8 cellular contexts compared by ENCODE assay signal in the genomic region with DNA sequence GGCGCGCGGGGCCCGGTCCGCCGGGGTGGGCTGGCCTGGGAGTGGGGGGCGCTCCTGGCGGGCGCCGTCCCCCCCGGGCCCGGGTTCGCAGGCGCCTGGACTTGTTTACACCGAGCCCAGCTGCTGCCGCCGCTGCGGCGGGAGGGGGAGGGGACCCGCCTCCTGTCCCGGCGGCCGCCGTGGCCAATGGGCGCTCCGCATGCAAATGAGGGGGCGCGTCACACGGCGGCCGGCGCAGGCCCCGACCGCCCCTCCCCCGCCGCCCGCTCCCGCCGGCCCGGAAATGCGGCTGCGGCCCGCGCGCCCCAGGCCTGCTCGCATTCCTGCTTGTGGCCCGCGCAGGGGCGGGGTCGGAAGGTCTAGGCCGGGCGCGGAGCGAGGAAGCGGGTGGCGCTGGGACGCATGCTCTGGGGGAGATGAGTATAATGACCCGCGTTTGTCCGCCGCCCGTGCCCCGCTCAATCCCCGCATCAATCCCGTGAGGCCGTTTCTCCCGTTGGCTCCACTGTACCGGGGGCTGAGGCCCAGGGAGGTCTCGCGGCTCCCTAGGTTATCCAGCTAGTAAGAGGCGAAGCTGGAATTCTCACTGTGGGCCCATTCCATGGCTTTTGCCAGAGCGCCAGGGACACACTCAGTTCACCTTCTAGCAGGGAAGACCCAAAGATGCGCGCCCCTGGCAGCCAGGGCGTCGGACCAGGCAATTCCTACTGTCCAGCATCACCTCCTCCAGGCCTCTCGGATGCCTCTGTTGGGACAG. TPM values are rescaled to one million over a fixed set of nuclear protein-coding genes. Genes with fewer than 3 reads are reported as not detected.
DNase-seq lines count a peak whose midpoint lies in the region; ATAC-seq and TF ChIP-seq lines count a peak whose summit lies in the region.

A gene with protein sequence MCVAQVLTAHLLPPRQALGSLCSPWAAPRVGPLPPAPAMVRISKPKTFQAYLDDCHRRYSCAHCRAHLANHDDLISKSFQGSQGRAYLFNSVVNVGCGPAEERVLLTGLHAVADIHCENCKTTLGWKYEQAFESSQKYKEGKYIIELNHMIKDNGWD (minus strand): TSS at position 109 of the 757 bp plus-strand sequence. CDS start 731 bp downstream, outside the sequence.

- peaks cover 10% of the 10 kb centered on the region for H3K4me1 ChIP-seq in mesodermal cell (ENCODE audit: control insufficient read depth, insufficient read depth, low read length, poor library complexity, severe bottlenecking)

- ATAC-seq in HG03460 (IDR thresholded peaks at IDR 0.05; ENCODE audit: unreplicated experiment) = peak; percentile 41

- H3K27ac ChIP-seq in mesodermal cell (ENCODE audit: low read depth, low read length, severe bottlenecking) = peak within 1 kb of the TSS; percentile 79

- peaks cover 19% of the 10 kb centered on the region for H3K9me3 Mint-ChIP-seq in endothelial cell (ENCODE audit: unreplicated experiment)

- DNase-seq in NCI-H1436 (lab: John Stamatoyannopoulos, UW) = peak; percentile 84
- no peak for DNase-seq in NCI-H1436 treated with DMSO at 0.1 percent for 48 hours (lab: John Stamatoyannopoulos, UW)
- DNase-seq in NK-92 treated with Interleukin-12 subunit alpha and Interleukin-12 subunit beta, amount 100 ng/mL, for 24 hours (lab: John Stamatoyannopoulos, UW) = peak; percentile 76
- DNase-seq in activated T-cell treated with anti-CD3 and anti-CD28 coated beads for 24 hours (ENCODE audit: low read depth) = peak; percentile 82
- peak; percentile 94 for DNase-seq in endothelial cell (ENCODE audit: low spot score)
- DNase-seq in stimulated activated CD8-positive, alpha-beta memory T cell treated with anti-CD3 and anti-CD28 coated beads, Interleukin-15, amount 100 ng/mL, for 1 hour (ENCODE audit: low read depth) = peak; percentile 69

- no peak for TF ChIP-seq CTCF in endothelial cell (IDR thresholded peaks at IDR 0.05; ENCODE audit: unreplicated experiment)

- H3K27ac Mint-ChIP-seq in endothelial cell (ENCODE audit: unreplicated experiment) = peak within 1 kb of the TSS; percentile 83

- peaks cover 12% of the 10 kb centered on the region for H3K27me3 Mint-ChIP-seq in endothelial cell (ENCODE audit: unreplicated experiment)

- peaks cover 7% of the 10 kb centered on the region for H3K36me3 ChIP-seq in mesodermal cell (ENCODE audit: control insufficient read depth, insufficient read depth, low read length)

- H3K9me3 ChIP-seq in mesodermal cell (ENCODE audit: control insufficient read depth, low read length) = peaks cover 27% of the 10 kb centered on the region

- H3K36me3 Mint-ChIP-seq in endothelial cell (ENCODE audit: low read depth, unreplicated experiment) = peaks cover 34% of the 10 kb centered on the region

- peak within 1 kb of the TSS; percentile 85 for H3K4me3 Mint-ChIP-seq in endothelial cell (ENCODE audit: unreplicated experiment)

- 18 to 36% methylated on average over 33 to 58 of the region's 77 CpGs for WGBS in mesodermal cell (ENCODE audit: insufficient coverage in 2 of 2), 2 experiments

- peaks cover 20% of the 10 kb centered on the region for H3K4me1 Mint-ChIP-seq in endothelial cell (ENCODE audit: unreplicated experiment)

- H3K4me3 ChIP-seq in mesodermal cell (ENCODE audit: extremely low read depth, insufficient read depth, low read length, poor library complexity, severe bottlenecking) = peak within 1 kb of the TSS; percentile 37

RNA-seq across cellular contexts. Expression of the gene that starts here (rescaled TPM):
- 45.9 TPM for total RNA-seq in endothelial cell (ENCODE audit: unreplicated experiment)
- 85.0 TPM for polyA plus RNA-seq in mesodermal cell (2013, experiment 1 of 2)
- polyA plus RNA-seq in mesodermal cell (2013, experiment 2 of 2) = 57.3 TPM
